Comparison of ENCODE assay signal across 24 cellular contexts in the genomic region with DNA sequence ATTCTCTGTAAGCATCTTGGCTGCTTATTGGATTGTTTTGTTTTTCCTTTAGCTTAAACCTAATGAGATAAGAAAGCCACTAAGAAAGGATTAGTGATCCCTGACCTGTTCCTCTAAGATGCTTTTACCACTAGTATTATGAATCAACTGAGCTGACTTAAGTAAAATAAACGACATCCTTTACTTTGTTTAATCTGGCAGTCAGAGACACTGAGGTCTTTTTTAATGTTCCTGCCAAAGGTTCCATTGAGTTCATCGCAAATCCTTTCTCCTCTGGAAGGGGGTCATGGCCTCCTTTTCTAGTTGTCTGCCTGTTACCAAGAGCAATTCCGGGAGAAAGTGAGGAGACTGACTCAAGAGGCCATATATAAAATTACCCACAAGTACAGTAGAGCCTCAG.
DNase-seq lines count a peak whose midpoint lies in the region; ATAC-seq and TF ChIP-seq lines count a peak whose summit lies in the region.
"Had no signal": no experiment of that assay in that cellular context is flagged by ENCODE, and none has a peak within 500 bp of the region (broad histone marks: within the 10 kb centered on the region; RNA-seq: fewer than 3 reads in every experiment).

No MANE protein-coding gene starts in this region.

- no peak overlapping the region for H3K4me3 ChIP-seq in MG63
- no peak overlapping the region for H3K4me3 ChIP-seq in choroid plexus epithelial cell (ENCODE audit: low read depth, low read length)
- H3K4me3 ChIP-seq: mucosa of descending colon, PC-9, SK-N-MC had no signal

- no peaks in the 10 kb centered on the region for H3K27me3 ChIP-seq in MG63

- ATAC-seq in omental fat pad (ENCODE audit: low FRiP score) (no peak), GM21717 (IDR thresholded peaks at IDR 0.05; ENCODE audit: unreplicated experiment) (no peak)
- ATAC-seq: CD8-positive, alpha-beta T cell; left colon; mucosa of descending colon had no signal

- no peaks in the 10 kb centered on the region for H3K36me3 ChIP-seq in MG63

- no peaks in the 10 kb centered on the region for H3K27me3 Mint-ChIP-seq in nephron (ENCODE audit: low read depth)

- DNase-seq in AG08396 (ENCODE audit: low spot score): peak; percentile 2
- peak; percentile 21 for DNase-seq in MG63
- DNase-seq in choroid plexus epithelial cell (ENCODE audit: low read depth): peak; percentile 54
- DNase-seq in omental fat pad (ENCODE audit: low spot score): no peak
- no peak for DNase-seq in activated gamma-delta T cell (lab: John Stamatoyannopoulos, UW)
- DNase-seq in AG20443 (ENCODE audit: low spot score): no peak
- DNase-seq: activated CD4-positive, alpha-beta T cell treated with anti-CD3 and anti-CD28 coated beads for 4 hours; activated CD8-positive, alpha-beta memory T cell treated with anti-CD3 and anti-CD28 coated beads, Interleukin-2, amount 50 U/mL, for 4 hours; activated effector memory CD4-positive, alpha-beta T cell treated with anti-CD3 and anti-CD28 coated beads, Interleukin-2, amount 50 U/mL, for 16 hours; amygdala; CD8-positive, alpha-beta T cell; endodermal cell; foreskin melanocyte; H7; KBM-7; left colon; mucosa of descending colon; NCI-H2029 treated with DMSO at 0.1 percent for 48 hours; NCI-H526 treated with DMSO at 0.1 percent for 48 hours; PC-9; stimulated activated CD4-positive, alpha-beta T cell treated with anti-CD3 and anti-CD28 coated beads, Interleukin-2, amount 100 ng/mL, for 48 hours had no signal

- H3K9me3 ChIP-seq in MG63: no peaks in the 10 kb centered on the region
- H3K9me3 ChIP-seq: mucosa of descending colon had no signal

- H3K27ac Mint-ChIP-seq in nephron: peak overlapping the region; percentile 87 to 89 (median 88)
- H3K27ac Mint-ChIP-seq: CD8-positive, alpha-beta T cell; endodermal cell had no signal

- no peak for TF ChIP-seq CTCF in choroid plexus epithelial cell (conservative IDR thresholded peaks at IDR 0.05; ENCODE audit: low read depth, low read length)
- TF ChIP-seq CTCF in nephron (IDR thresholded peaks at IDR 0.05; ENCODE audit: unreplicated experiment in 3 of 3): no peak
- TF ChIP-seq CTCF in omental fat pad (IDR thresholded peaks at IDR 0.05): no peak

- no peaks in the 10 kb centered on the region for H3K9me3 Mint-ChIP-seq in nephron

- H3K4me3 Mint-ChIP-seq in nephron: no peak overlapping the region
- H3K4me3 Mint-ChIP-seq: CD8-positive, alpha-beta T cell; endodermal cell had no signal

- peaks cover 13% of the 10 kb centered on the region for H3K4me1 Mint-ChIP-seq in nephron

- no peaks in the 10 kb centered on the region for H3K36me3 Mint-ChIP-seq in nephron (ENCODE audit: low read depth)
- H3K36me3 Mint-ChIP-seq: CD8-positive, alpha-beta T cell had no signal

Comparison
In these comparisons a context has a peak if more than half of its experiments do, and no peak if none do; other contexts are left out.
1. DNase-seq: peak in AG08396 (single experiment), MG63 (single experiment) and choroid plexus epithelial cell (single experiment); none in omental fat pad (single experiment), activated gamma-delta T cell (single experiment) and AG20443 (single experiment).